In genomic region chr17:81470944-81471803, GRCh38 we compare ENCODE assay signal across 1 cellular context.
TF ChIP-seq lines count a peak whose summit lies in the region.

No MANE protein-coding gene starts in this region.

TF ChIP-seq in H1, 55 proteins besides CTCF, POLR2A, EP300 and RAD21:
- TF ChIP-seq TAF1 (IDR thresholded peaks at IDR 0.05; ENCODE audit: low read depth, low read length) = no peak
- TF ChIP-seq SUZ12 (IDR thresholded peaks at IDR 0.05; ENCODE audit: low read length) = 0 out of 2 replicates have a peak, but pooled peaks have one; percentile 27
